Comparison of ENCODE assay signal across 8 cellular contexts in genomic region chr5:71454913-71455312, GRCh38. TPM values are rescaled to one million over a fixed set of nuclear protein-coding genes. Genes with fewer than 3 reads are reported as not detected.
DNase-seq lines count a peak whose midpoint lies in the region; TF ChIP-seq lines count a peak whose summit lies in the region.

No MANE protein-coding gene starts in this region.

- peaks cover 10% of the 10 kb centered on the region; the same call in 1 of the 2 replicates for H3F3A ChIP-seq in SU-DHL-6 (ENCODE audit: insufficient read depth)

- H3K27me3 ChIP-seq in SU-DHL-6 (ENCODE audit: low read length): no peaks in the 10 kb centered on the region

- H3K4me3 ChIP-seq in GM12864 (ENCODE audit: low read depth, low read length) (peak overlapping the region; percentile 100; the same call in 1 of the 2 replicates), SU-DHL-6 (ENCODE audit: insufficient read depth, low read length, poor library complexity, severe bottlenecking) (peak overlapping the region; percentile 96), fibroblast of the aortic adventitia (ENCODE audit: low read depth, low read length) (peak overlapping the region; percentile 77), skeletal muscle cell (ENCODE audit: low read depth, low read length) (peak overlapping the region; percentile 98)

- H3K9me3 ChIP-seq in SU-DHL-6 (ENCODE audit: insufficient read depth, low read length): no peaks in the 10 kb centered on the region

- peaks cover 9% of the 10 kb centered on the region for H4K20me1 ChIP-seq in SU-DHL-6 (ENCODE audit: low read depth, low read length)

- H3K36me3 ChIP-seq in SU-DHL-6 (ENCODE audit: low read length): peaks cover 11% of the 10 kb centered on the region

- H3K27ac ChIP-seq in SU-DHL-6 (ENCODE audit: low read depth, low read length): no peak overlapping the region

- TF ChIP-seq CTCF in GM12864 (IDR thresholded peaks at IDR 0.05; ENCODE audit: low read depth, low read length, missing control alignments): no peak
- no peak for TF ChIP-seq CTCF in SU-DHL-6 (IDR thresholded peaks at IDR 0.05; ENCODE audit: insufficient read depth, low read length, poor library complexity, severe bottlenecking)
- TF ChIP-seq CTCF in fibroblast of the aortic adventitia (IDR thresholded peaks at IDR 0.05; ENCODE audit: insufficient read depth, low read length): no peak

- H3K9ac ChIP-seq in SU-DHL-6 (ENCODE audit: low read length): no peak overlapping the region

- peak overlapping the region; percentile 99 for H3K4me2 ChIP-seq in SU-DHL-6 (ENCODE audit: low read depth, low read length, poor library complexity, severe bottlenecking)

- DNase-seq in GM12864 (ENCODE audit: low read depth) (no peak), fibroblast of the aortic adventitia (ENCODE audit: low read depth) (no peak), skeletal muscle cell (ENCODE audit: low read depth) (no peak), NCI-H2196 treated with DMSO at 0.1 percent for 48 hours (lab: John Stamatoyannopoulos, UW; ENCODE audit: unreplicated experiment) (no peak), UCSD-AML1 (lab: John Stamatoyannopoulos, UW; ENCODE audit: unreplicated experiment) (no peak), DMS153 treated with DMSO at 0.1 percent for 48 hours (lab: John Stamatoyannopoulos, UW; ENCODE audit: unreplicated experiment) (no peak)
- DNase-seq in activated CD4-positive, alpha-beta T cell treated with anti-CD3 and anti-CD28 coated beads, Interleukin-2, amount 50 U/mL, for 1 hour: no peak

- peak overlapping the region; percentile 95 for H2AFZ ChIP-seq in SU-DHL-6 (ENCODE audit: low read depth, low read length, severe bottlenecking)

- H3K9me2 ChIP-seq in SU-DHL-6 (replicated peaks; ENCODE audit: insufficient read depth, low read length): no peaks in the 10 kb centered on the region

- peaks cover 42% of the 10 kb centered on the region for H3K79me2 ChIP-seq in SU-DHL-6 (ENCODE audit: insufficient read depth, low read length)

RNA-seq across cellular contexts. Expression of gene BDP1, which starts 0.5 kb away (rescaled TPM):
- total RNA-seq in fibroblast of the aortic adventitia (ENCODE audit: low replicate concordance): 27.8 and 90.2 TPM in 2 replicates
